ENCODE assay signal across 9 cellular contexts in genomic region chr3:126197854-126198584, GRCh38. TPM values are rescaled to one million over a fixed set of nuclear protein-coding genes. Genes with fewer than 3 reads are reported as not detected.
DNase-seq lines count a peak whose midpoint lies in the region; ATAC-seq and TF ChIP-seq lines count a peak whose summit lies in the region.
"Had no signal": no experiment of that assay in that cellular context is flagged by ENCODE, and none has a peak within 500 bp of the region (broad histone marks: within the 10 kb centered on the region; RNA-seq: fewer than 3 reads in every experiment).

No MANE protein-coding gene starts in this region.

- no peak overlapping the region; the same call in 1 of the 2 replicates for H3K27ac ChIP-seq in C4-2B
- H3K27ac ChIP-seq in osteoblast (ENCODE audit: low read depth, low read length): no peak overlapping the region

- no peaks in the 10 kb centered on the region for H3K79me2 ChIP-seq in osteoblast (ENCODE audit: insufficient read depth, low read length)

- no peaks in the 10 kb centered on the region for H3K27me3 ChIP-seq in osteoblast (ENCODE audit: insufficient read depth, low read length)

- peak; percentile 91 for TF ChIP-seq CTCF in C4-2B (conservative IDR thresholded peaks at IDR 0.05)
- TF ChIP-seq CTCF in osteoblast (IDR thresholded peaks at IDR 0.05; ENCODE audit: extremely low read depth, low read depth, low read length): peak; percentile 90

- H3K4me3 ChIP-seq in osteoblast (ENCODE audit: insufficient read depth, low read length): no peak overlapping the region

- H3K4me1 Mint-ChIP-seq in activated CD8-positive, alpha-beta T cell treated with anti-CD3 and anti-CD28 coated beads, Interleukin-2, amount 10 ng/mL, durations not matched to agents 7 days and 5 days (ENCODE audit: low read depth): peaks cover 2% of the 10 kb centered on the region

- no peaks in the 10 kb centered on the region for H3K9me3 ChIP-seq in osteoblast (ENCODE audit: low read depth, low read length)

- H3K36me3 Mint-ChIP-seq in activated CD8-positive, alpha-beta T cell treated with anti-CD3 and anti-CD28 coated beads, Interleukin-2, amount 10 ng/mL, durations not matched to agents 7 days and 5 days (ENCODE audit: low read depth): no peaks in the 10 kb centered on the region

- CTCF ChIA-PET in activated CD8-positive, alpha-beta T cell treated with anti-CD3 and anti-CD28 coated beads, Interleukin-2, amount 10 ng/mL, durations not matched to agents 7 days and 5 days (lab: Charles Lee): interaction anchor here (1.1 to 2.2 kb wide), 3 partner anchors 9 to 64 kb away, joined by 3 to 7 read pairs (median 4); no protein-coding TSS in a partner anchor

- peak; percentile 63 for DNase-seq in NCI-H2171 treated with DMSO at 0.1 percent for 48 hours (lab: John Stamatoyannopoulos, UW)
- DNase-seq in activated CD8-positive, alpha-beta T cell treated with anti-CD3 and anti-CD28 coated beads, Interleukin-2, amount 10 ng/mL, durations not matched to agents 7 days and 5 days: peak; percentile 49
- DNase-seq in fibroblast of the conjunctiva (ENCODE audit: low read depth): peak; percentile 43
- peak; percentile 90 for DNase-seq in osteoblast (ENCODE audit: insufficient read length, low spot score, missing footprints)
- no peak for DNase-seq in 8988T

- H3K27ac Mint-ChIP-seq in activated CD8-positive, alpha-beta T cell treated with anti-CD3 and anti-CD28 coated beads, Interleukin-2, amount 10 ng/mL, durations not matched to agents 7 days and 5 days: no peak overlapping the region

- POLR2A ChIA-PET in activated CD8-positive, alpha-beta T cell treated with anti-CD3 and anti-CD28 coated beads, Interleukin-2, amount 10 ng/mL, durations not matched to agents 7 days and 5 days (lab: Charles Lee): interaction anchor here (0.7 kb wide), 1 partner anchor 12 kb away, joined by 3 read pairs; no protein-coding TSS in a partner anchor

- no peak overlapping the region for H2AFZ ChIP-seq in osteoblast (ENCODE audit: low read length)

- H3K27me3 Mint-ChIP-seq in activated CD8-positive, alpha-beta T cell treated with anti-CD3 and anti-CD28 coated beads, Interleukin-2, amount 10 ng/mL, durations not matched to agents 7 days and 5 days (ENCODE audit: low read depth): peaks cover 8% of the 10 kb centered on the region

- peak; percentile 53 for ATAC-seq in GM19463 (IDR thresholded peaks at IDR 0.05; ENCODE audit: unreplicated experiment)
- ATAC-seq in activated CD8-positive, alpha-beta T cell treated with anti-CD3 and anti-CD28 coated beads, Interleukin-2, amount 10 ng/mL, durations not matched to agents 7 days and 5 days: no peak
- ATAC-seq in HG03571 (IDR thresholded peaks at IDR 0.05; ENCODE audit: unreplicated experiment): no peak

- no peaks in the 10 kb centered on the region for H4K20me1 ChIP-seq in osteoblast (ENCODE audit: insufficient read depth, low read length)

- H3K9me3 Mint-ChIP-seq in activated CD8-positive, alpha-beta T cell treated with anti-CD3 and anti-CD28 coated beads, Interleukin-2, amount 10 ng/mL, durations not matched to agents 7 days and 5 days (ENCODE audit: insufficient read depth): peaks cover 16% of the 10 kb centered on the region

- H3K4me3 Mint-ChIP-seq in activated CD8-positive, alpha-beta T cell treated with anti-CD3 and anti-CD28 coated beads, Interleukin-2, amount 10 ng/mL, durations not matched to agents 7 days and 5 days: no peak overlapping the region

- no peaks in the 10 kb centered on the region for H3K4me1 ChIP-seq in osteoblast (ENCODE audit: insufficient read depth, low read length)

- no peaks in the 10 kb centered on the region for H3K36me3 ChIP-seq in osteoblast (ENCODE audit: insufficient read depth, low read length)

- no peak overlapping the region for H3K4me2 ChIP-seq in osteoblast (ENCODE audit: insufficient read depth, low read length)

RNA-seq across cellular contexts. Expression of gene ALDH1L1, which starts 17.6 kb away (rescaled TPM):
- total RNA-seq in activated CD8-positive, alpha-beta T cell treated with anti-CD3 and anti-CD28 coated beads, Interleukin-2, amount 10 ng/mL, durations not matched to agents 7 days and 5 days: not detected
- under 0.01 TPM in 1 of 2 replicates, not detected in the other for total RNA-seq in osteoblast
- total RNA-seq: pulmonary artery endothelial cell had no signal
